ENCODE assay signal across 30 cellular contexts in genomic region chr5:116880150-116880549, GRCh38.
A peak's percentile ranks its signal among the peaks of the same experiment; 100 is the strongest.
DNase-seq lines count a peak whose midpoint lies in the region; ATAC-seq and TF ChIP-seq lines count a peak whose summit lies in the region.
"Had no signal": no experiment of that assay in that cellular context is flagged by ENCODE, and none has a peak within 500 bp of the region (broad histone marks: within the 10 kb centered on the region; RNA-seq: fewer than 3 reads in every experiment).

No MANE protein-coding gene starts in this region.

- no peaks in the 10 kb centered on the region for H3F3A ChIP-seq in DOHH2 (ENCODE audit: control insufficient read depth, insufficient read depth)

- ATAC-seq in GM19438 (IDR thresholded peaks at IDR 0.05; ENCODE audit: low read depth, unreplicated experiment) (peak; percentile 61), HG02588 (IDR thresholded peaks at IDR 0.05; ENCODE audit: unreplicated experiment) (peak; percentile 48), HG03565 (IDR thresholded peaks at IDR 0.05; ENCODE audit: unreplicated experiment) (peak; percentile 50), GM18498 (IDR thresholded peaks at IDR 0.05; ENCODE audit: unreplicated experiment) (no peak)
- ATAC-seq: esophagus mucosa, foreskin keratinocyte, Panc1 had no signal

- H3K27ac ChIP-seq in DOHH2 (ENCODE audit: low read depth, low read length) = no peak overlapping the region
- H3K27ac ChIP-seq: cardiac muscle cell, coronary artery, foreskin keratinocyte, KMS-11, neutrophil, prostate gland, sigmoid colon, tibial nerve had no signal

- peaks cover 37% of the 10 kb centered on the region for H3K4me1 ChIP-seq in DOHH2 (ENCODE audit: control insufficient read depth, low read length)
- H3K4me1 ChIP-seq: prostate gland, sigmoid colon, tibial nerve had no signal

- H3K9me3 ChIP-seq in DOHH2 (ENCODE audit: control insufficient read depth, insufficient read depth, low read length) = peaks cover 5% of the 10 kb centered on the region; the same call in 1 of the 2 replicates
- H3K9me3 ChIP-seq: neutrophil, prostate gland, sigmoid colon had no signal

- H3K4me3 ChIP-seq in DOHH2 (ENCODE audit: low read length) = peak overlapping the region; percentile 16; the same call in 1 of the 2 replicates
- H3K4me3 ChIP-seq: cardiac muscle cell, coronary artery, prostate gland, sigmoid colon, tibial nerve had no signal

- no peaks in the 10 kb centered on the region for H3K27me3 ChIP-seq in DOHH2 (ENCODE audit: control insufficient read depth, low read length)
- H3K27me3 ChIP-seq: cardiac muscle cell, foreskin keratinocyte, neutrophil, sigmoid colon, tibial nerve had no signal

- peak overlapping the region; percentile 39 for H3K4me2 ChIP-seq in DOHH2 (ENCODE audit: low read length)
- H3K4me2 ChIP-seq: KMS-11 had no signal

- no peaks in the 10 kb centered on the region for H3K9me2 ChIP-seq in DOHH2 (replicated peaks; ENCODE audit: control insufficient read depth, low read length)

- no peak for TF ChIP-seq CTCF in DOHH2 (IDR thresholded peaks at IDR 0.05; ENCODE audit: low read depth, low read length, poor library complexity, severe bottlenecking)

- DNase-seq in NCI-H2081 treated with DMSO at 0.1 percent for 48 hours (lab: John Stamatoyannopoulos, UW) (no peak), AG08395 (ENCODE audit: low spot score) (no peak), D341Med (ENCODE audit: low spot score) (no peak)
- DNase-seq: activated CD4-positive, alpha-beta T cell treated with anti-CD3 and anti-CD28 coated beads, Interleukin-2, amount 50 U/mL, for 48 hours; activated CD8-positive, alpha-beta memory T cell treated with anti-CD3 and anti-CD28 coated beads, Interleukin-2, amount 50 U/mL, for 4 hours; AML-193; aorta; CD4-positive, alpha-beta memory T cell; foreskin keratinocyte; GF-D8; H7; mesendoderm; NCI-H146; NCI-H524; NK-92 treated with Interleukin-12 subunit alpha and Interleukin-12 subunit beta, amount 100 ng/mL, for 24 hours; sigmoid colon; stimulated activated CD4-positive, alpha-beta T cell treated with anti-CD3 and anti-CD28 coated beads, Interleukin-15, amount 100 ng/mL, for 24 hours had no signal

- H4K20me1 ChIP-seq in DOHH2 (ENCODE audit: control insufficient read depth, insufficient read depth, low read depth, low read length) = no peaks in the 10 kb centered on the region

- H3K36me3 ChIP-seq in DOHH2 (ENCODE audit: control insufficient read depth, low read length) = peaks cover 4% of the 10 kb centered on the region; the same call in 1 of the 2 replicates
- H3K36me3 ChIP-seq: cardiac muscle cell, neutrophil, prostate gland, sigmoid colon, tibial nerve had no signal

- no peaks in the 10 kb centered on the region for H3K79me2 ChIP-seq in DOHH2 (ENCODE audit: control insufficient read depth, low read length)
